1 cellular context compared by ENCODE assay signal in genomic region chr2:128594953-128595677, GRCh38.
TF ChIP-seq lines count a peak whose summit lies in the region.

No MANE protein-coding gene starts in this region.

TF ChIP-seq in HepG2, 621 proteins besides CTCF, POLR2A, EP300 and RAD21 (continued from another document):
- TF ChIP-seq SNAPC4 (CRISPR knock-in tag; IDR thresholded peaks at IDR 0.05) (0 out of 2 replicates have a peak, but pooled peaks have one; percentile 81), ZNF7 (CRISPR knock-in tag; IDR thresholded peaks at IDR 0.05) (no peak), ZNF230 (CRISPR knock-in tag; IDR thresholded peaks at IDR 0.05) (no peak), UBTF (CRISPR knock-in tag; IDR thresholded peaks at IDR 0.05) (peak; percentile 40; the same call in 1 of the 2 replicates), ZNF598 (CRISPR knock-in tag; IDR thresholded peaks at IDR 0.05; ENCODE audit: borderline replicate concordance) (peak; percentile 83; the same call in 1 of the 2 replicates), PRPF4 (IDR thresholded peaks at IDR 0.05; ENCODE audit: low read depth, low read length, poor library complexity, severe bottlenecking) (no peak), ZNF20 (CRISPR knock-in tag; IDR thresholded peaks at IDR 0.05) (no peak), ZNF292 (CRISPR knock-in tag; IDR thresholded peaks at IDR 0.05; ENCODE audit: borderline replicate concordance, low read depth) (peak; percentile 49; the same call in 1 of the 2 replicates), PBX2 (CRISPR knock-in tag; IDR thresholded peaks at IDR 0.05) (no peak), ZNF703 (CRISPR knock-in tag; IDR thresholded peaks at IDR 0.05; ENCODE audit: borderline replicate concordance) (no peak), ELF4 (CRISPR knock-in tag; IDR thresholded peaks at IDR 0.05; ENCODE audit: borderline replicate concordance) (no peak), CC2D1A (CRISPR knock-in tag; IDR thresholded peaks at IDR 0.05) (no peak), THAP9 (CRISPR knock-in tag; IDR thresholded peaks at IDR 0.05; ENCODE audit: borderline replicate concordance) (no peak), AHDC1 (CRISPR knock-in tag; IDR thresholded peaks at IDR 0.05; ENCODE audit: borderline replicate concordance) (peak; percentile 49; the same call in 1 of the 2 replicates), E2F2 (CRISPR knock-in tag; IDR thresholded peaks at IDR 0.05; ENCODE audit: borderline replicate concordance) (no peak), NFRKB (IDR thresholded peaks at IDR 0.05) (no peak), HNF4G (IDR thresholded peaks at IDR 0.05; ENCODE audit: borderline replicate concordance, low read depth, low read length) (no peak), HNF4G (CRISPR knock-in tag; IDR thresholded peaks at IDR 0.05; ENCODE audit: borderline replicate concordance, low read depth) (no peak), ZNF562 (CRISPR knock-in tag; IDR thresholded peaks at IDR 0.05; ENCODE audit: borderline replicate concordance) (no peak), XBP1 (CRISPR knock-in tag; IDR thresholded peaks at IDR 0.05) (no peak)
